Comparison of ENCODE assay signal across 21 cellular contexts in genomic region chr7:146411975-146412374, GRCh38.
"Had no signal": no experiment of that assay in that cellular context is flagged by ENCODE, and none has a peak within 500 bp of the region (broad histone marks: within the 10 kb centered on the region; RNA-seq: fewer than 3 reads in every experiment).

No MANE protein-coding gene starts in this region.

- H3K27ac ChIP-seq: left lung, ovary, psoas muscle, sigmoid colon, testis, tibial artery had no signal

- H3K27me3 ChIP-seq: left lung, ovary, sigmoid colon, testis, tibial artery had no signal

- DNase-seq: cortex of kidney; effector memory CD8-positive, alpha-beta T cell; hypothalamus; left cardiac atrium; mesenchymal stem cell; naive thymus-derived CD4-positive, alpha-beta T cell; occipital lobe; ovary; psoas muscle; right cardiac atrium; sigmoid colon; stimulated activated CD4-positive, alpha-beta T cell treated with anti-CD3 and anti-CD28 coated beads, Interleukin-4, amount 100 ng/mL, for 4 hours; stimulated activated naive CD8-positive, alpha-beta T cell treated with anti-CD3 and anti-CD28 coated beads, Interleukin-15, Interleukin-2, amounts not matched to agents 100 U/mL and 50 U/mL, for 24 hours; substantia nigra; testis; tibial artery had no signal

- H3K27me3 Mint-ChIP-seq: effector memory CD8-positive, alpha-beta T cell; naive thymus-derived CD4-positive, alpha-beta T cell; stimulated activated memory B cell treated with anti-CD40 and anti-IgM and Interleukin-4, amounts not matched to agents 10 μg/mL and 1 μg/mL and 100 μg/mL, for 72 hours had no signal

- H3K4me1 Mint-ChIP-seq: naive thymus-derived CD4-positive, alpha-beta T cell; stimulated activated memory B cell treated with anti-CD40 and anti-IgM and Interleukin-4, amounts not matched to agents 10 μg/mL and 1 μg/mL and 100 μg/mL, for 72 hours had no signal

- H3K4me3 ChIP-seq: left lung, ovary, psoas muscle, sigmoid colon, testis, tibial artery had no signal

- H3K9me3 ChIP-seq: left lung, ovary, psoas muscle, sigmoid colon, testis, tibial artery had no signal

- H3K4me3 Mint-ChIP-seq: effector memory CD8-positive, alpha-beta T cell; mesothelial cell of epicardium; naive thymus-derived CD4-positive, alpha-beta T cell; nephron; stimulated activated memory B cell treated with anti-CD40 and anti-IgM and Interleukin-4, amounts not matched to agents 10 μg/mL and 1 μg/mL and 100 μg/mL, for 72 hours; type B pancreatic cell had no signal

- H3K9me3 Mint-ChIP-seq: effector memory CD8-positive, alpha-beta T cell; mesothelial cell of epicardium; nephron; stimulated activated memory B cell treated with anti-CD40 and anti-IgM and Interleukin-4, amounts not matched to agents 10 μg/mL and 1 μg/mL and 100 μg/mL, for 72 hours; type B pancreatic cell had no signal

- H3K36me3 Mint-ChIP-seq: mesothelial cell of epicardium; naive thymus-derived CD4-positive, alpha-beta T cell; stimulated activated memory B cell treated with anti-CD40 and anti-IgM and Interleukin-4, amounts not matched to agents 10 μg/mL and 1 μg/mL and 100 μg/mL, for 72 hours; type B pancreatic cell had no signal

- ATAC-seq: effector memory CD8-positive, alpha-beta T cell; left cardiac atrium; left lung; naive thymus-derived CD4-positive, alpha-beta T cell; psoas muscle; right cardiac atrium; stimulated activated memory B cell treated with anti-CD40 and anti-IgM and Interleukin-4, amounts not matched to agents 10 μg/mL and 1 μg/mL and 100 μg/mL, for 72 hours; stimulated activated naive CD8-positive, alpha-beta T cell treated with anti-CD3 and anti-CD28 coated beads, Interleukin-15, Interleukin-2, amounts not matched to agents 100 U/mL and 50 U/mL, for 24 hours had no signal

- H3K36me3 ChIP-seq: left lung, ovary, sigmoid colon, tibial artery had no signal

- H3K4me1 ChIP-seq: left lung, psoas muscle, sigmoid colon, testis, tibial artery had no signal

- H3K27ac Mint-ChIP-seq: effector memory CD8-positive, alpha-beta T cell; mesothelial cell of epicardium; naive thymus-derived CD4-positive, alpha-beta T cell; nephron; stimulated activated memory B cell treated with anti-CD40 and anti-IgM and Interleukin-4, amounts not matched to agents 10 μg/mL and 1 μg/mL and 100 μg/mL, for 72 hours; type B pancreatic cell had no signal
